Comparison of ENCODE assay signal across 8 cellular contexts in the genomic region with DNA sequence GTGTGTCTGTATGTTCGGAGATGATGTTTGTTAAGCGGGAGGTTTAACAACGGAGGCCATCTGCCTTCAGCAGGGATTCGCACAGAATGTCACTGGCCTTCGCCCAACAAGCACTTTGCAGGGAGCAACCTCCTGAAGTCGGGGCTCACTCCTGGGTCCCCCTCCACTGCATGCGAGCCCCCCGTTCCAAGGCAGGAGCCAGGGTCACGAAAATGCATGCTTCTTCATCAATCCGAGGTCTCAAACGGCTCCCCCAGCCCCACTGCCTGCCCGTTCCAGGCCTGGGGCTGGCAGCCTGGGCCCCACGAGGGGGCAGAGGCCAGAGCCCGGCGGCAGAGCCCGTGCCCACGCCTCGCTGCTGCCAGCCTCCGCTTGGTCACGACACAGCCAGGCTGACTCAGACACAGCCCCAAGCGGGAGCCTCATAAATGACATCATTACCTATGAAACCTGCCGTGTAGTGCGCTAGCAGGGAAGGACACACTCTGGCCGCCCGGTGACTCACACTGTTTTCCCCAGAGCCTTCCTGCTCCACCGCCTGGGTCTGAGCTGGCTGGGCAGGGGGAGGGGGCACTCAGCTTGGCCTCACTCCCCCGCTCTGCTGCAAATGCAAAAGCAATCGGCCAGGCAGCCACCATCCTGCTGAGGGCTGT.
DNase-seq lines count a peak whose midpoint lies in the region; ATAC-seq, FAIRE-seq and TF ChIP-seq lines count a peak whose summit lies in the region.

No MANE protein-coding gene starts in this region.

- no peak overlapping the region for H2AFZ ChIP-seq in H1 (ENCODE audit: low read length)

- no peak overlapping the region for H3K14ac ChIP-seq in H1 (ENCODE audit: insufficient read length)

- H3K23ac ChIP-seq in H1 (ENCODE audit: insufficient read length): no peak overlapping the region

- peak overlapping the region; percentile 39 for H2BK120ac ChIP-seq in H1 (replicated peaks; ENCODE audit: low read depth, low read length)

- no peak overlapping the region; the same call in 1 of the 2 replicates for H2BK5ac ChIP-seq in H1 (ENCODE audit: low read depth, low read length)

- H2BK15ac ChIP-seq in H1 (ENCODE audit: low read length): no peak overlapping the region

- H3K4me1 Mint-ChIP-seq in natural killer cell: peaks cover 7 to 30% of the 10 kb centered on the region in 2 donors

- CTCF ChIA-PET in H1 (lab: Charles Lee; ENCODE audit: partially characterized antibody): interaction anchor here (0.7 to 1.1 kb wide), 4 partner anchors 10 to 486 kb away, joined by 3 read pairs; no protein-coding TSS in a partner anchor

- no peak overlapping the region for H4K5ac ChIP-seq in H1 (ENCODE audit: insufficient read length, low read depth, low read length)

- TF ChIP-seq CTCF in GM20000 (IDR thresholded peaks at IDR 0.05; ENCODE audit: extremely low read depth, missing control alignments) (no peak), H1 (IDR thresholded peaks at IDR 0.05; ENCODE audit: control extremely low read depth in 1 of 3, insufficient read depth in 1 of 3, low read depth in 1 of 3, low read length in 3 of 3) (no peak), natural killer cell (IDR thresholded peaks at IDR 0.05) (no peak)

- H3K4me3 ChIP-seq in H1 (ENCODE audit: extremely low read depth in 1 of 4, insufficient read depth in 2 of 4, low read depth in 3 of 4, low read length in 4 of 4): 0 out of 8 replicates have a peak overlapping the region, but pooled peaks of 2 of the 4 experiments have one; percentile 1 to 11

- H3K36me3 ChIP-seq in H1 (ENCODE audit: control insufficient read depth in 2 of 4, insufficient read depth in 4 of 4, low read length in 3 of 4): no peaks in the 10 kb centered on the region

- H3K4ac ChIP-seq in H1 (replicated peaks; ENCODE audit: insufficient read length, low read depth, low read length): no peak overlapping the region

- no peak overlapping the region for H3K9ac ChIP-seq in H1 (replicated peaks in 1 of 4; ENCODE audit: extremely low read depth in 1 of 4, low read depth in 3 of 4, low read length in 3 of 4)

- H2BK12ac ChIP-seq in H1 (ENCODE audit: low read depth, low read length): no peak overlapping the region; the same call in 1 of the 2 replicates

- H3K56ac ChIP-seq in H1 (replicated peaks; ENCODE audit: insufficient read length, low read depth, low read length): no peak overlapping the region

- peak overlapping the region; percentile 58; the same call in 1 of the 2 replicates for H4K8ac ChIP-seq in H1 (ENCODE audit: extremely low read depth, insufficient read depth, low read length)

- DNase-seq in NOMO-1 (lab: John Stamatoyannopoulos, UW; ENCODE audit: unreplicated experiment in 2 of 2): peak; percentile 48 to 55
- no peak for DNase-seq in NOMO-1 treated with dmso at 0.1 percent for 144 hours (lab: John Stamatoyannopoulos, UW; ENCODE audit: unreplicated experiment)
- DNase-seq in GM20000 (ENCODE audit: low spot score): peak; percentile 72
- peak; percentile 92 for DNase-seq in RCC 7860 (ENCODE audit: low spot score)
- DNase-seq in H1 (ENCODE audit: low read depth in 1 of 2, low spot score in 2 of 2): peak; percentile 59 to 61
- DNase-seq in natural killer cell: peak; percentile 10
- DNase-seq in GF-D8 (lab: John Stamatoyannopoulos, UW): no peak

- peaks cover 0 to 11% (median 6%) of the 10 kb centered on the region in 4 experiments; a peak in 5 of 7 replicates for H3K27me3 ChIP-seq in H1 (replicated peaks in 1 of 4; ENCODE audit: control insufficient read depth in 3 of 4, extremely low read depth in 1 of 4, insufficient read depth in 3 of 4, low read length in 3 of 4)

- no peak for TF ChIP-seq POLR2A in H1 (IDR thresholded peaks at IDR 0.05; ENCODE audit: control extremely low read depth in 1 of 2, low read depth in 2 of 2, low read length in 2 of 2)

- peak; percentile 3 to 18; a peak in 1 of 4 replicates for TF ChIP-seq RAD21 in H1 (IDR thresholded peaks at IDR 0.05 in 1 of 2, conservative IDR thresholded peaks at IDR 0.05 in 1 of 2; ENCODE audit: low read depth in 2 of 2, low read length in 2 of 2)

- H3K79me2 ChIP-seq in H1 (ENCODE audit: control insufficient read depth in 1 of 2, insufficient read depth in 2 of 2, low read length in 2 of 2): no peaks in the 10 kb centered on the region

- 0 out of 2 replicates have a peak overlapping the region, but pooled peaks have one; percentile 40 for H3K18ac ChIP-seq in H1 (ENCODE audit: extremely low read depth, low read length)

- no peaks in the 10 kb centered on the region for H3K9me3 ChIP-seq in H1 (ENCODE audit: insufficient read depth in 2 of 2, low read depth in 1 of 2, low read length in 1 of 2)

- no peaks in the 10 kb centered on the region for H3K79me1 ChIP-seq in H1 (ENCODE audit: low read depth, low read length)

- POLR2A ChIA-PET in H1 (lab: Charles Lee; ENCODE audit: partially characterized antibody): interaction anchor here (0.6 kb wide), 1 partner anchor 11 kb away, joined by 3 read pairs; no protein-coding TSS in a partner anchor

- peaks cover 9 to 18% of the 10 kb centered on the region in 2 donors for H3K27me3 Mint-ChIP-seq in natural killer cell (ENCODE audit: low read depth in 2 of 2)

- FAIRE-seq in RCC 7860 (lab: Jason Lieb, UNC) (peak; percentile 76), H1 (lab: Jason Lieb, UNC) (no peak)

- peak overlapping the region; percentile 52; the same call in 1 of the 2 replicates for H2BK20ac ChIP-seq in H1 (ENCODE audit: low read length)

- no peak overlapping the region for H3K27ac Mint-ChIP-seq in natural killer cell

- H3K4me2 ChIP-seq in H1 (ENCODE audit: insufficient read depth in 1 of 2, low read depth in 2 of 2, low read length in 2 of 2): peak overlapping the region; percentile 43 to 48; a peak in 3 of 4 replicates

- ATAC-seq in HG03520 (IDR thresholded peaks at IDR 0.05; ENCODE audit: unreplicated experiment) (peak; percentile 75), natural killer cell (no peak)

- TF ChIP-seq EP300 in H1 (IDR thresholded peaks at IDR 0.05; ENCODE audit: borderline replicate concordance in 1 of 2, low read depth in 2 of 2, low read length in 2 of 2): no peak

- no peak overlapping the region for H4K91ac ChIP-seq in H1 (replicated peaks; ENCODE audit: insufficient read length, low read length)

- H4K20me1 ChIP-seq in H1 (replicated peaks in 1 of 2; ENCODE audit: control insufficient read depth in 1 of 2, insufficient read depth in 2 of 2, low read length in 2 of 2): no peaks in the 10 kb centered on the region

- H3K4me1 ChIP-seq in H1 (replicated peaks in 1 of 4; ENCODE audit: control insufficient read depth in 3 of 4, insufficient read depth in 4 of 4, low read length in 3 of 4): peaks cover 5 to 28% (median 19%) of the 10 kb centered on the region in 4 experiments

- intact Hi-C loops in natural killer cell (cut with micrococcal nuclease): no loop called here

- 37% methylated on average over 22 of the region's 28 CpGs; no CpG with 5 or more reads in 1 of the 2 experiments for WGBS in H1 (ENCODE audit: extremely low coverage in 1 of 2, insufficient coverage in 1 of 2, insufficient read length in 1 of 2, insufficient replicate concordance in 2 of 2, low coverage in 1 of 2, low lambda C conversion rate in 2 of 2, missing lambda C conversion rate in 1 of 2), 2 experiments

- no peak overlapping the region for H2AK5ac ChIP-seq in H1 (ENCODE audit: low read depth, low read length)

- H3K23me2 ChIP-seq in H1 (ENCODE audit: low read depth, low read length): peaks cover 5% of the 10 kb centered on the region; the same call in 1 of the 2 replicates

- H3K36me3 Mint-ChIP-seq in natural killer cell: no peaks in the 10 kb centered on the region

- H3K27ac ChIP-seq in H1 (ENCODE audit: low read depth, low read length): no peak overlapping the region

- H3K4me3 Mint-ChIP-seq in natural killer cell: no peak overlapping the region

- no peaks in the 10 kb centered on the region for H3K9me3 Mint-ChIP-seq in natural killer cell

TF ChIP-seq in H1, 55 proteins besides CTCF, POLR2A, EP300 and RAD21:
- TF ChIP-seq, protein P1, sequence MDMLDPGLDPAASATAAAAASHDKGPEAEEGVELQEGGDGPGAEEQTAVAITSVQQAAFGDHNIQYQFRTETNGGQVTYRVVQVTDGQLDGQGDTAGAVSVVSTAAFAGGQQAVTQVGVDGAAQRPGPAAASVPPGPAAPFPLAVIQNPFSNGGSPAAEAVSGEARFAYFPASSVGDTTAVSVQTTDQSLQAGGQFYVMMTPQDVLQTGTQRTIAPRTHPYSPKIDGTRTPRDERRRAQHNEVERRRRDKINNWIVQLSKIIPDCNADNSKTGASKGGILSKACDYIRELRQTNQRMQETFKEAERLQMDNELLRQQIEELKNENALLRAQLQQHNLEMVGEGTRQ (IDR thresholded peaks at IDR 0.05; ENCODE audit: low read length): no peak
- TF ChIP-seq EGR1 (IDR thresholded peaks at IDR 0.05; ENCODE audit: borderline replicate concordance, low read depth, low read length) (0 out of 2 replicates have a peak, but pooled peaks have one; percentile 27), JUND (IDR thresholded peaks at IDR 0.05; ENCODE audit: low read length) (peak; percentile 88), CTBP2 (IDR thresholded peaks at IDR 0.05; ENCODE audit: borderline replicate concordance, insufficient read depth, insufficient read length, low read length) (peak; percentile 58), CREB1 (IDR thresholded peaks at IDR 0.05) (peak; percentile 62), JUN (IDR thresholded peaks at IDR 0.05; ENCODE audit: low read depth, low read length) (0 out of 2 replicates have a peak, but pooled peaks have one; percentile 14), EZH2 (IDR thresholded peaks at IDR 0.05; ENCODE audit: low read depth, low read length, severe bottlenecking) (no peak), SIN3A (conservative IDR thresholded peaks at IDR 0.05 in 1 of 2, IDR thresholded peaks at IDR 0.05 in 1 of 2; ENCODE audit: low read depth in 1 of 2, low read length in 2 of 2) (no peak)

Comparison
In these comparisons a context has a peak if more than half of its experiments do, and no peak if none do; other contexts are left out.
1. DNase-seq: peak in NOMO-1 (2 of 2), GM20000 (single experiment), RCC 7860 (single experiment), H1 (2 of 2) and natural killer cell (single experiment); none in NOMO-1 treated with dmso at 0.1 percent for 144 hours (single experiment) and GF-D8 (single experiment).